23 cellular contexts compared by ENCODE assay signal in the genomic region with DNA sequence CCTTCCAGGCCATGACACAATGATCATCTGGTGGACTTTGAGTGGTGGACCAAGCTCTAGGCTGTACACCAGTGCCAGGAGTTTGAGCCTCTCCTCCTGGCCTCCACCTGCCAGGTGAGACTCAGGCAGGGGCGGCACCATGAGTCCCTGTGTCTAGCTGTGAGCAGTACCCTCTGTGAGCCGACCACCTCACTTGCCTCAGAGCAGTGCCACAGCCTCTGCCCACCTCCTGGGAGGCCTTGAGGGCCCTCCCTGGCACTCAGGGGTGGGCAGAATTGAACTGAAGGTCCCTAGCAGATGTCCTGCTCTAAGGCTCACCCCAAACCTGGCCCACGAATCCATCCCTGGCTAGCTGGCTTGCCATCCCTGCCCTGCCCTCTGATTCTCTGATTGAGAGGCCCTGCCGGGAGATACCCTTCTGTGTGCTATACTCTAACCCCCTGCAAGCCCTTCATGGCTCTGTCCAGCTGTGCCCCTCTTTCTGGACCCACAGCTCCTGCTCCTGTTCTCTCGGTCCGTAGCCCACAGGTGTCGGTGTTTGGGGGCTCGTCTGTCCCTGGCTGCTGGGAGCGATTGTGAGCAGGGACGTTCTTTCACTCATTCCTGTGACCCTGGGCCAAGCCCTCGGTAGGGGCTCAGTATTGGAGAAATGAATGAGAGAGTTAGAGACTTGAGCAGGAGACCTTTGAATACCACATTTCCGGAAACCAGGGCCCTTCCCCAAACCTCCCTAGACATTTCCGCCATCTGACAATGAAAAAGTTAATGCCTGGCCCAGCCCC.
DNase-seq lines count a peak whose midpoint lies in the region; ATAC-seq, FAIRE-seq and TF ChIP-seq lines count a peak whose summit lies in the region.
"Had no signal": no experiment of that assay in that cellular context is flagged by ENCODE, and none has a peak within 500 bp of the region (broad histone marks: within the 10 kb centered on the region; RNA-seq: fewer than 3 reads in every experiment).

No MANE protein-coding gene starts in this region.

- DNase-seq in left ventricle myocardium superior (peak; percentile 10), left cardiac atrium (no peak), HepG2 (ENCODE audit: low spot score) (no peak), spleen (peak; percentile 54), aorta (no peak), AG08395 (ENCODE audit: low spot score) (no peak), CD1c-positive myeloid dendritic cell (ENCODE audit: extremely low spot score) (no peak), thyroid gland (no peak)
- DNase-seq: Calu3; CD4-positive, alpha-beta memory T cell; DMS153; NCI-H1105; NCI-H146; NCI-H2029; NCI-H226; NCI-H510A treated with DMSO at 0.1 percent for 48 hours; NCI-H774; NK-92 treated with Interleukin-12 subunit alpha and Interleukin-12 subunit beta, amount 100 ng/mL, for 24 hours; SJCRH30 had no signal

- H2AFZ ChIP-seq in HepG2 (ENCODE audit: low read length): no peak overlapping the region

- TF ChIP-seq POLR2A in HepG2 (IDR thresholded peaks at IDR 0.05; ENCODE audit: insufficient read depth in 1 of 2, low read depth in 2 of 2, low read length in 2 of 2) (no peak), spleen (IDR thresholded peaks at IDR 0.05) (no peak), thyroid gland (IDR thresholded peaks at IDR 0.05) (no peak)

- no TSS peak for BruUV-seq in HepG2 (replicated peaks; lab: Mats Ljungman, UMichigan)

- intact Hi-C loops in left ventricle myocardium superior (cut with micrococcal nuclease) (no loop called here), left cardiac atrium (cut with DNase I) (no loop called here), HepG2 (cut with micrococcal nuclease; ENCODE audit: unreplicated experiment) (no loop called here), spleen (cut with DNase I; ENCODE audit: low total_unique reads) (no loop called here), aorta (cut with DNase I) (no loop called here), thyroid gland (cut with DNase I) (no loop called here)

- WGBS in HepG2 (ENCODE audit: low lambda C conversion rate): 43% methylated on average over 13 of the region's 13 CpGs
- WGBS in spleen, 5 donors: 88 to 95% (median 91%) methylated on average over 9 to 13 of the region's 13 CpGs
- 93 to 96% methylated on average over 13 of the region's 13 CpGs for WGBS in aorta, 2 donors
- 90 to 98% methylated on average over 13 of the region's 13 CpGs for WGBS in thyroid gland, 2 donors

- TF ChIP-seq EP300 in HepG2 (IDR thresholded peaks at IDR 0.05; ENCODE audit: low read depth in 2 of 2, low read length in 2 of 2) (no peak), HepG2 (CRISPR knock-in tag; IDR thresholded peaks at IDR 0.05; ENCODE audit: borderline replicate concordance) (no peak)

- H3K27me3 ChIP-seq in HepG2 (ENCODE audit: control insufficient read depth in 1 of 2, insufficient read depth in 2 of 2, low read length in 2 of 2) (peaks cover 0 to 31% of the 10 kb centered on the region in 2 experiments; a peak in 4 of 5 replicates), spleen (replicated peaks in 1 of 7) (peaks cover 0 to 23% (median 0%) of the 10 kb centered on the region in 7 donors), aorta (ENCODE audit: control insufficient read depth in 1 of 2, insufficient read depth in 2 of 2, low read length in 1 of 2) (no peaks in the 10 kb centered on the region), thyroid gland (no peaks in the 10 kb centered on the region)
- H3K27me3 ChIP-seq: BLaER1, SJCRH30 had no signal

- H3K79me2 ChIP-seq in HepG2 (ENCODE audit: insufficient read depth, low read length): no peaks in the 10 kb centered on the region

- H3K27ac ChIP-seq in HepG2 (ENCODE audit: extremely low read length, insufficient read depth, low read length) (no peak overlapping the region), spleen (no peak overlapping the region), aorta (ENCODE audit: low read depth in 1 of 2, low read length in 2 of 2) (no peak overlapping the region), thyroid gland (no peak overlapping the region)
- H3K27ac ChIP-seq: BLaER1, SJCRH30 had no signal

- no peak overlapping the region for H3K4me2 ChIP-seq in HepG2 (ENCODE audit: low read depth, low read length)
- H3K4me2 ChIP-seq: BLaER1 had no signal

- no peak for FAIRE-seq in HepG2 (lab: Jason Lieb, UNC)
- FAIRE-seq: GM12891 had no signal

- H3K9me3 ChIP-seq in HepG2 (ENCODE audit: low read length): no peaks in the 10 kb centered on the region
- peaks cover 0 to 15% (median 2%) of the 10 kb centered on the region in 8 donors for H3K9me3 ChIP-seq in spleen
- no peaks in the 10 kb centered on the region for H3K9me3 ChIP-seq in aorta (ENCODE audit: control insufficient read depth, low read length)
- no peaks in the 10 kb centered on the region for H3K9me3 ChIP-seq in thyroid gland
- H3K9me3 ChIP-seq: SJCRH30 had no signal

- CTCF ChIA-PET in HepG2 (lab: Yijun Ruan, JAX; ENCODE audit: low intra/inter-chr PET ratio, low total read pairs): no interaction called here

- H3K4me1 ChIP-seq in HepG2 (ENCODE audit: insufficient read depth, low read length) (no peaks in the 10 kb centered on the region), spleen (no peaks in the 10 kb centered on the region), aorta (ENCODE audit: control insufficient read depth in 1 of 2, insufficient read depth in 2 of 2, low read length in 2 of 2) (no peaks in the 10 kb centered on the region), thyroid gland (peaks cover 0 to 7% of the 10 kb centered on the region in 2 donors)
- H3K4me1 ChIP-seq: BLaER1, HAP-1, SJCRH30 had no signal

- no peak overlapping the region for H3K4me3 ChIP-seq in HepG2 (replicated peaks in 1 of 3; ENCODE audit: insufficient read depth in 1 of 3, low read depth in 2 of 3, low read length in 3 of 3)
- no peak overlapping the region for H3K4me3 ChIP-seq in spleen
- H3K4me3 ChIP-seq in aorta (ENCODE audit: low read length in 2 of 2): no peak overlapping the region
- no peak overlapping the region for H3K4me3 ChIP-seq in thyroid gland (replicated peaks in 1 of 3)
- H3K4me3 ChIP-seq: BLaER1, HAP-1, SJCRH30 had no signal

- H3K36me3 ChIP-seq in HepG2 (replicated peaks in 1 of 2; ENCODE audit: control insufficient read depth in 1 of 2, insufficient read depth in 2 of 2, low read length in 2 of 2) (no peaks in the 10 kb centered on the region), spleen (no peaks in the 10 kb centered on the region), aorta (ENCODE audit: control insufficient read depth in 1 of 2, insufficient read depth in 2 of 2, low read length in 1 of 2) (no peaks in the 10 kb centered on the region), thyroid gland (no peaks in the 10 kb centered on the region)
- H3K36me3 ChIP-seq: BLaER1, HAP-1, SJCRH30 had no signal

- no peaks in the 10 kb centered on the region; the same call in 1 of the 2 replicates for H4K20me1 ChIP-seq in HepG2 (ENCODE audit: insufficient read depth, low read length)
- H4K20me1 ChIP-seq: BLaER1 had no signal

- ATAC-seq in left ventricle myocardium superior (no peak), left cardiac atrium (no peak), HepG2 (no peak), aorta (ENCODE audit: low FRiP score) (peak; percentile 48)
- ATAC-seq: Panc1 had no signal

- TF ChIP-seq CTCF in HepG2 (CRISPR knock-in tag; IDR thresholded peaks at IDR 0.05) (no peak), spleen (IDR thresholded peaks at IDR 0.05 in 8 of 11, conservative IDR thresholded peaks at IDR 0.05 in 3 of 11) (no peak), thyroid gland (IDR thresholded peaks at IDR 0.05) (no peak)

- in situ Hi-C loops in HepG2 (cut with HindIII; ENCODE audit: extremely low pct_ligation_motif_present, low pct_unique_long_range_greater_than_20kb): no loop called here

- POLR2A ChIA-PET in HepG2 (lab: Yijun Ruan, JAX): no interaction called here

- H3K9ac ChIP-seq in HepG2 (ENCODE audit: insufficient read depth, low read depth, low read length): no peak overlapping the region
- H3K9ac ChIP-seq: BLaER1 had no signal

- TF ChIP-seq RAD21 in HepG2 (CRISPR knock-in tag; IDR thresholded peaks at IDR 0.05): no peak

TF ChIP-seq in HepG2, 621 proteins besides CTCF, POLR2A, EP300 and RAD21:
- TF ChIP-seq KMT2B (CRISPR knock-in tag; IDR thresholded peaks at IDR 0.05): no peak
- TF ChIP-seq NRL (CRISPR knock-in tag; IDR thresholded peaks at IDR 0.05; ENCODE audit: borderline replicate concordance): peak; percentile 68; the same call in 1 of the 2 replicates
- TF ChIP-seq, protein P1, sequence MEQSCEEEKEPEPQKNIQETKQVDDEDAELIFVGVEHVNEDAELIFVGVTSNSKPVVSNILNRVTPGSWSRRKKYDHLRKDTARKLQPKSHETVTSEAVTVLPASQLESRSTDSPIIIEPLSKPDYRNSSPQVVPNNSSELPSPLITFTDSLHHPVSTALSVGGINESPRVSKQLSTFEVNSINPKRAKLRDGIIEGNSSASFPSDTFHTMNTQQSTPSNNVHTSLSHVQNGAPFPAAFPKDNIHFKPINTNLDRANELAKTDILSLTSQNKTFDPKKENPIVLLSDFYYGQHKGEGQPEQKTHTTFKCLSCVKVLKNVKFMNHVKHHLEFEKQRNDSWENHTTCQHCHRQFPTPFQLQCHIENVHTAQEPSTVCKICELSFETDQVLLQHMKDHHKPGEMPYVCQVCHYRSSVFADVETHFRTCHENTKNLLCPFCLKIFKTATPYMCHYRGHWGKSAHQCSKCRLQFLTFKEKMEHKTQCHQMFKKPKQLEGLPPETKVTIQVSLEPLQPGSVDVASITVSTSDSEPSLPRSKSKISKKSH (CRISPR knock-in tag; IDR thresholded peaks at IDR 0.05; ENCODE audit: borderline replicate concordance): peak; percentile 50; the same call in 1 of the 2 replicates

Comparison
In these comparisons a context has a peak if more than half of its experiments do, and no peak if none do; other contexts are left out.
1. DNase-seq: peak in left ventricle myocardium superior (single experiment) and spleen (single experiment); none in left cardiac atrium (single experiment), HepG2 (single experiment), aorta (0 of 2), AG08395 (single experiment), CD1c-positive myeloid dendritic cell (single experiment) and thyroid gland (0 of 2).